Comparison of ENCODE assay signal across 9 cellular contexts in the genomic region with DNA sequence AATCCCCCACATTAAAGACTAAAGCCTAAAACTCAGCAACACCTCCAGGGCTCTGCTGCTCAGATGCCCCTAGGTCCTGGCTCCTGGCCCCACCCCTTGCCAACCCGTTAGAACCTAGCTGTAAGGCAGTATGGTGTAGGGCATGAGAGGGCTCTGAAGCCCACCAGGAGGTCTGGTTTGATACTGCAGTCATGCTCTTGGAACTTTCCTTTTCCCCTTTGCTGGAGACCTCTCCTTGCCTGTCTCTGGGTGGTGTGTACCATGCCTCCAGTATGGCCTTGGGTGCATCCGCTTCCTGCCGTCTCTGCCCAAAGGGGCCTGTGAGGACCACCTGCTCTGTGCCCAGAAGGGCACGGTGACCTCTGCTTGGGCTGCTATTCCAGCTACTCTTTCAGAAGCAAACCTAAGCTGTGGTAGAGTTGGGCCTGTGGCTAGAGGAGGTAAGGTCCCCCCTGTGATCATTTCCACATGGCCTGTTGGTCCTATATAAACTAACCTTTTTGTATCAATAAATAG. TPM values are rescaled to one million over a fixed set of nuclear protein-coding genes. Genes with fewer than 3 reads are reported as not detected.
A peak's percentile ranks its signal among the peaks of the same experiment; 100 is the strongest.
DNase-seq lines count a peak whose midpoint lies in the region; ATAC-seq and TF ChIP-seq lines count a peak whose summit lies in the region.
"Had no signal": no experiment of that assay in that cellular context is flagged by ENCODE, and none has a peak within 500 bp of the region (broad histone marks: within the 10 kb centered on the region; RNA-seq: fewer than 3 reads in every experiment).

No MANE protein-coding gene starts in this region.

- peaks cover 66% of the 10 kb centered on the region for H3K4me1 Mint-ChIP-seq in activated CD4-positive, alpha-beta T cell treated with anti-CD3 and anti-CD28 coated beads, Interleukin-2, amount 10 ng/mL, durations not matched to agents 7 days and 5 days
- H3K4me1 Mint-ChIP-seq in stimulated activated memory B cell treated with anti-CD40 and anti-IgM and Interleukin-4, amounts not matched to agents 10 μg/mL and 1 μg/mL and 100 μg/mL, for 72 hours: peaks cover 76% of the 10 kb centered on the region

- no peaks in the 10 kb centered on the region for H3K27me3 Mint-ChIP-seq in activated CD4-positive, alpha-beta T cell treated with anti-CD3 and anti-CD28 coated beads, Interleukin-2, amount 10 ng/mL, durations not matched to agents 7 days and 5 days
- H3K27me3 Mint-ChIP-seq in stimulated activated memory B cell treated with anti-CD40 and anti-IgM and Interleukin-4, amounts not matched to agents 10 μg/mL and 1 μg/mL and 100 μg/mL, for 72 hours: no peaks in the 10 kb centered on the region

- no peaks in the 10 kb centered on the region for H3K4me1 ChIP-seq in SJCRH30

- ATAC-seq in stimulated activated memory B cell treated with anti-CD40 and anti-IgM and Interleukin-4, amounts not matched to agents 10 μg/mL and 1 μg/mL and 100 μg/mL, for 72 hours: no peak
- ATAC-seq in HG03039 (IDR thresholded peaks at IDR 0.05; ENCODE audit: unreplicated experiment): no peak

- no peaks in the 10 kb centered on the region for H3K27me3 ChIP-seq in SJCRH30

- H3K36me3 ChIP-seq in SJCRH30: no peaks in the 10 kb centered on the region

- DNase-seq in activated CD4-positive, alpha-beta T cell treated with anti-CD3 and anti-CD28 coated beads, Interleukin-2, amount 10 ng/mL, durations not matched to agents 7 days and 5 days: no peak
- DNase-seq in activated CD4-positive, alpha-beta T cell treated with anti-CD3 and anti-CD28 coated beads, Interleukin-2, amount 50 U/mL, for 1 hour: no peak
- DNase-seq in fibroblast of the aortic adventitia (ENCODE audit: low read depth) (no peak), SJCRH30 (no peak), NCI-H446 treated with DMSO at 0.1 percent for 48 hours (lab: John Stamatoyannopoulos, UW) (no peak)
- DNase-seq: NCI-H1105 had no signal

- peak overlapping the region; percentile 85 for H3K27ac Mint-ChIP-seq in activated CD4-positive, alpha-beta T cell treated with anti-CD3 and anti-CD28 coated beads, Interleukin-2, amount 10 ng/mL, durations not matched to agents 7 days and 5 days
- peak overlapping the region; percentile 34 for H3K27ac Mint-ChIP-seq in stimulated activated memory B cell treated with anti-CD40 and anti-IgM and Interleukin-4, amounts not matched to agents 10 μg/mL and 1 μg/mL and 100 μg/mL, for 72 hours

- POLR2A ChIA-PET in activated CD4-positive, alpha-beta T cell treated with anti-CD3 and anti-CD28 coated beads, Interleukin-2, amount 10 ng/mL, durations not matched to agents 7 days and 5 days (lab: Charles Lee): no interaction called here

- TF ChIP-seq CTCF in WI38 (IDR thresholded peaks at IDR 0.05; ENCODE audit: low read depth, low read length) (no peak), fibroblast of the aortic adventitia (IDR thresholded peaks at IDR 0.05; ENCODE audit: insufficient read depth, low read length) (no peak)

- no peaks in the 10 kb centered on the region for H3K9me3 Mint-ChIP-seq in activated CD4-positive, alpha-beta T cell treated with anti-CD3 and anti-CD28 coated beads, Interleukin-2, amount 10 ng/mL, durations not matched to agents 7 days and 5 days
- H3K9me3 Mint-ChIP-seq in stimulated activated memory B cell treated with anti-CD40 and anti-IgM and Interleukin-4, amounts not matched to agents 10 μg/mL and 1 μg/mL and 100 μg/mL, for 72 hours: no peaks in the 10 kb centered on the region

- H3K36me3 Mint-ChIP-seq in activated CD4-positive, alpha-beta T cell treated with anti-CD3 and anti-CD28 coated beads, Interleukin-2, amount 10 ng/mL, durations not matched to agents 7 days and 5 days (ENCODE audit: low read depth): peaks cover 32% of the 10 kb centered on the region
- H3K36me3 Mint-ChIP-seq in stimulated activated memory B cell treated with anti-CD40 and anti-IgM and Interleukin-4, amounts not matched to agents 10 μg/mL and 1 μg/mL and 100 μg/mL, for 72 hours: peaks cover 31% of the 10 kb centered on the region

- no peaks in the 10 kb centered on the region for H3K9me3 ChIP-seq in SJCRH30 (replicated peaks)

- H3K27ac ChIP-seq in SJCRH30: no peak overlapping the region

- H3K4me3 ChIP-seq in WI38 (ENCODE audit: low read depth, low read length) (peak overlapping the region; percentile 78; the same call in 1 of the 2 replicates), fibroblast of the aortic adventitia (ENCODE audit: low read depth, low read length) (peak overlapping the region; percentile 80), SJCRH30 (no peak overlapping the region)

- CTCF ChIA-PET in activated CD4-positive, alpha-beta T cell treated with anti-CD3 and anti-CD28 coated beads, Interleukin-2, amount 10 ng/mL, durations not matched to agents 7 days and 5 days (lab: Charles Lee): interaction anchor here (1.3 kb wide), 1 partner anchor 9 kb away, joined by 3 read pairs; no protein-coding TSS in a partner anchor

- peak overlapping the region; percentile 80 for H3K4me3 Mint-ChIP-seq in activated CD4-positive, alpha-beta T cell treated with anti-CD3 and anti-CD28 coated beads, Interleukin-2, amount 10 ng/mL, durations not matched to agents 7 days and 5 days
- peak overlapping the region; percentile 80 for H3K4me3 Mint-ChIP-seq in stimulated activated memory B cell treated with anti-CD40 and anti-IgM and Interleukin-4, amounts not matched to agents 10 μg/mL and 1 μg/mL and 100 μg/mL, for 72 hours

RNA-seq across cellular contexts. Expression of a gene that starts 3.5 kb away (rescaled TPM):
- 10 to 100 TPM; 37.4 to 41.9 TPM for total RNA-seq in activated CD4-positive, alpha-beta T cell treated with anti-CD3 and anti-CD28 coated beads, Interleukin-2, amount 10 ng/mL, durations not matched to agents 7 days and 5 days
- total RNA-seq in fibroblast of the aortic adventitia (ENCODE audit: low replicate concordance): 13.2 and 21.4 TPM in 2 replicates
- 21.5 and 21.6 TPM in 2 replicates for total RNA-seq in SJCRH30 (2014; rRNA removed; shearing (Covaris generic))
